32 cellular contexts compared by ENCODE assay signal in the genomic region with DNA sequence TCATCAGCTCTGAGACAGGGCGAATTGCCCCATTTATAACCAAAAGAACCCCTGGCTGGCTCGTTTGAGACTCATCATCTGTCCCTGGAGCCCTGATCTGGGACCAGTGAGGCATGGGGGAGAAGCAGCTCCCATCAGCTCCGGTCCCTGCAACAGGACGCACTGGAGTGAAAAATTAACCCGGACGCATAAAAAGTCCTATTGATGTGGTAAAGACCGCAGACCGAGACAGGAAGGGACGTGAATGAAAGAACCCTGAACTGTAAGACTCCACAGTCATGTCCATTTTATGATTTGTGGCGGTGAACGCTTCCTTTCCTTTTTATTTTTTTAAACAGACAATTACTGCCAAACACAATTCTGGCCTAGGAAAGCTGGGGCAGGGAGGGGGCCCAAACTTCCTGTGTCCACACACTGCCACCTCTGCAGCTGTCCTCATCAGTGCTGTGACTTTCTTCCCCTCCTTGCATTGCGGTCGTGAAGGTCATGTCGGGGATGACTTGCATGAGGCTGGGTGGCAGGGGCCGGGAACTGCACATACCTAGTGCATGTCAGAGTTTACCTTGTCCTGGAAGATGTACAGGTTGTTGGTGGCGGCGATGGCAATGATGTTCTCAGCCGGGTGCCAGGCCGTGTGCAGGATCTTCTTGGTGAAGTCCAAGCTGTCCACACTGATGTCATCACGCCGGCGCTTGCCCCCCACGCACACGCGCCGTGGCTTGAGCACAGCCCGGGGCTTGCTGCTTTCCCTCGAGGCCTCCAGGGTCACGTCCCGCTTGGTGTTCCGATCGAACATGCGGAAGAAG. TPM values are rescaled to one million over a fixed set of nuclear protein-coding genes. Genes with fewer than 3 reads are reported as not detected.
DNase-seq lines count a peak whose midpoint lies in the region; ATAC-seq, FAIRE-seq and TF ChIP-seq lines count a peak whose summit lies in the region.
"Had no signal": no experiment of that assay in that cellular context is flagged by ENCODE, and none has a peak within 500 bp of the region (broad histone marks: within the 10 kb centered on the region; RNA-seq: fewer than 3 reads in every experiment).

No MANE protein-coding gene starts in this region.

- no peaks in the 10 kb centered on the region for H3K23me2 ChIP-seq in H9 (ENCODE audit: insufficient read length, low read depth, low read length, poor library complexity, severe bottlenecking)

- TF ChIP-seq CTCF in H9 (conservative IDR thresholded peaks at IDR 0.05) (no peak), body of pancreas (IDR thresholded peaks at IDR 0.05) (no peak), left ventricle myocardium inferior (IDR thresholded peaks at IDR 0.05; ENCODE audit: borderline replicate concordance) (no peak)

- H3K27me3 ChIP-seq in H9 (ENCODE audit: insufficient read depth, low read length): no peaks in the 10 kb centered on the region
- no peaks in the 10 kb centered on the region for H3K27me3 ChIP-seq in body of pancreas
- H3K27me3 ChIP-seq in left ventricle myocardium inferior (ENCODE audit: low read depth): peaks cover 7% of the 10 kb centered on the region
- H3K27me3 ChIP-seq: cardiac muscle cell, testis had no signal

- H3K79me1 ChIP-seq in H9 (ENCODE audit: insufficient read depth, low read depth, low read length, poor library complexity, severe bottlenecking): no peaks in the 10 kb centered on the region

- H3K4me3 ChIP-seq in body of pancreas: no peak overlapping the region
- no peak overlapping the region for H3K4me3 ChIP-seq in left ventricle myocardium inferior
- H3K4me3 ChIP-seq: cardiac muscle cell, esophagus squamous epithelium, gastrocnemius medialis, lower lobe of right lung, pancreas, testis had no signal

- H3K9me3 ChIP-seq in H9 (ENCODE audit: control insufficient read depth, low read depth, low read length): no peaks in the 10 kb centered on the region
- H3K9me3 ChIP-seq in body of pancreas: no peaks in the 10 kb centered on the region
- peaks cover 7% of the 10 kb centered on the region for H3K9me3 ChIP-seq in left ventricle myocardium inferior (replicated peaks)
- H3K9me3 ChIP-seq: esophagus squamous epithelium, gastrocnemius medialis, pancreas, SK-N-SH, testis had no signal

- peaks cover 0 to 5% (median 3%) of the 10 kb centered on the region in 3 experiments; a peak in 4 of 7 replicates for H3K36me3 Mint-ChIP-seq in H9 (ENCODE audit: insufficient read depth in 1 of 3, low read depth in 3 of 3)
- H3K36me3 Mint-ChIP-seq in activated T-helper 17 cell treated with anti-CD3 and anti-CD28 coated beads, Interleukin-2, amount 50 U/mL, for 72 hours (ENCODE audit: low read depth): no peaks in the 10 kb centered on the region
- H3K36me3 Mint-ChIP-seq: activated naive CD4-positive, alpha-beta T cell treated with anti-CD3 and anti-CD28 coated beads, Interleukin-2, amount 50 U/mL, for 24 hours; CD14-positive monocyte had no signal

- intact Hi-C loops in body of pancreas (cut with DNase I) (no loop called here), left ventricle myocardium inferior (cut with micrococcal nuclease) (no loop called here)

- no peaks in the 10 kb centered on the region; a peak in 1 of 5 replicates for H3K9me3 Mint-ChIP-seq in H9
- H3K9me3 Mint-ChIP-seq in activated T-helper 17 cell treated with anti-CD3 and anti-CD28 coated beads, Interleukin-2, amount 50 U/mL, for 72 hours: no peaks in the 10 kb centered on the region
- H3K9me3 Mint-ChIP-seq: activated CD4-positive, alpha-beta T cell treated with anti-CD3 and anti-CD28 coated beads, Interleukin-2, amount 10 ng/mL, durations not matched to agents 7 days and 5 days; activated naive CD4-positive, alpha-beta T cell treated with anti-CD3 and anti-CD28 coated beads, Interleukin-2, amount 50 U/mL, for 24 hours; nephron progenitor cell had no signal

- H2BK12ac ChIP-seq in H9 (ENCODE audit: insufficient read length, low read depth, low read length): no peak overlapping the region

- peaks cover 1% of the 10 kb centered on the region for H3K27me3 Mint-ChIP-seq in H9 (ENCODE audit: low read depth)
- peaks cover 33% of the 10 kb centered on the region for H3K27me3 Mint-ChIP-seq in activated T-helper 17 cell treated with anti-CD3 and anti-CD28 coated beads, Interleukin-2, amount 50 U/mL, for 72 hours

- H3K4ac ChIP-seq in H9 (ENCODE audit: low read depth, low read length): no peak overlapping the region

- DNase-seq in H9 (no peak), RCC 7860 (ENCODE audit: low spot score) (peak; percentile 61), lung microvascular endothelial cell (ENCODE audit: low read depth in 2 of 2) (peak; percentile 24 to 32), body of pancreas (no peak), left ventricle myocardium inferior (no peak)
- DNase-seq: activated CD4-positive, alpha-beta T cell treated with anti-CD3 and anti-CD28 coated beads, Interleukin-2, amount 10 ng/mL, durations not matched to agents 7 days and 5 days; anterior cingulate cortex; cortex of kidney; esophagus squamous epithelium; gastrocnemius medialis; HCEC 1CT; hypothalamus; lower lobe of right lung; NCI-H510A treated with DMSO at 0.1 percent for 48 hours; nephron progenitor cell; NK-92 treated with Interleukin-12 subunit alpha and Interleukin-12 subunit beta, amount 100 ng/mL, for 24 hours; pancreas; RPMI8226; SK-N-SH; stimulated activated CD4-positive, alpha-beta T cell treated with anti-CD3 and anti-CD28 coated beads, Interleukin-12 subunit alpha, Interleukin-12 subunit beta, amount 100 ng/mL, for 4 hours; stimulated activated CD4-positive, alpha-beta T cell treated with anti-CD3 and anti-CD28 coated beads, Interleukin-4, amount 100 ng/mL, for 4 hours; stimulated activated naive CD4-positive, alpha-beta T cell treated with Interleukin-2 at 50 U/mL for 16 hours; T-helper 2 cell; testis had no signal

- H3K27ac ChIP-seq in H9 (ENCODE audit: insufficient read length, low read depth, low read length): no peak overlapping the region
- H3K27ac ChIP-seq in body of pancreas: no peak overlapping the region
- H3K27ac ChIP-seq in left ventricle myocardium inferior (replicated peaks): no peak overlapping the region
- H3K27ac ChIP-seq: cardiac muscle cell, esophagus squamous epithelium, gastrocnemius medialis, KMS-11, lower lobe of right lung, pancreas, testis had no signal

- FAIRE-seq in RCC 7860 (lab: Jason Lieb, UNC): peak; percentile 79
- FAIRE-seq: D721Med, pancreas had no signal

- no peak overlapping the region for H3T11ph ChIP-seq in H9 (ENCODE audit: low read length)

- ATAC-seq in GM18907 (IDR thresholded peaks at IDR 0.05; ENCODE audit: unreplicated experiment) (peak; percentile 60), body of pancreas (no peak)
- ATAC-seq in activated T-helper 17 cell treated with anti-CD3 and anti-CD28 coated beads, Interleukin-2, amount 50 U/mL, for 72 hours (replicated peaks): no peak
- ATAC-seq: gastrocnemius medialis, lower lobe of right lung, pancreas, right cardiac atrium had no signal

- no peak overlapping the region for H3K14ac ChIP-seq in H9 (ENCODE audit: insufficient read depth, low read length)

- H3K9ac ChIP-seq in H9 (ENCODE audit: extremely low read depth, insufficient read length, low read length): no peak overlapping the region
- H3K9ac ChIP-seq: KMS-11, SK-N-SH had no signal

- no peak overlapping the region for H4K8ac ChIP-seq in H9 (replicated peaks; ENCODE audit: insufficient read length, low read depth, low read length)

- no peak overlapping the region for H4K5ac ChIP-seq in H9 (ENCODE audit: insufficient read length, low read depth, low read length)

- no peak overlapping the region for H2AFZ ChIP-seq in H9 (ENCODE audit: low read length)

- no CpG with 5 or more reads among the region's 33 CpGs for WGBS in H9 (ENCODE audit: extremely low coverage, insufficient read length, low lambda C conversion rate)
- 50 to 72% methylated on average over 14 to 33 of the region's 33 CpGs for WGBS in body of pancreas, 2 donors

- peaks cover 13 to 18% of the 10 kb centered on the region in 2 experiments for H3K4me1 Mint-ChIP-seq in H9
- no peaks in the 10 kb centered on the region for H3K4me1 Mint-ChIP-seq in activated T-helper 17 cell treated with anti-CD3 and anti-CD28 coated beads, Interleukin-2, amount 50 U/mL, for 72 hours
- H3K4me1 Mint-ChIP-seq: activated naive CD4-positive, alpha-beta T cell treated with anti-CD3 and anti-CD28 coated beads, Interleukin-2, amount 50 U/mL, for 24 hours; CD14-positive monocyte had no signal

- no peak overlapping the region for H3K18ac ChIP-seq in H9 (ENCODE audit: insufficient read length, low read depth, low read length)

- H4K91ac ChIP-seq in H9 (ENCODE audit: insufficient read length, low read depth, low read length): no peak overlapping the region

- H2BK5ac ChIP-seq in H9 (ENCODE audit: insufficient read length, low read length): no peak overlapping the region

- H3K79me2 ChIP-seq in H9 (ENCODE audit: insufficient read depth, low read length): no peaks in the 10 kb centered on the region

- H3K27ac Mint-ChIP-seq in H9: peak overlapping the region in 2 of 3 experiments; percentile 29 to 48; a peak in 2 of 7 replicates
- H3K27ac Mint-ChIP-seq in activated T-helper 17 cell treated with anti-CD3 and anti-CD28 coated beads, Interleukin-2, amount 50 U/mL, for 72 hours: no peak overlapping the region
- H3K27ac Mint-ChIP-seq: activated CD4-positive, alpha-beta T cell treated with anti-CD3 and anti-CD28 coated beads, Interleukin-2, amount 10 ng/mL, durations not matched to agents 7 days and 5 days; activated naive CD4-positive, alpha-beta T cell treated with anti-CD3 and anti-CD28 coated beads, Interleukin-2, amount 50 U/mL, for 24 hours; CD14-positive monocyte; nephron progenitor cell had no signal

- TF ChIP-seq POLR2A in body of pancreas (IDR thresholded peaks at IDR 0.05): no peak

- no peak overlapping the region for H2AK5ac ChIP-seq in H9 (ENCODE audit: insufficient read length, low read length)

- no peak overlapping the region for H3K56ac ChIP-seq in H9 (ENCODE audit: insufficient read length, low read depth, low read length)

- H3K36me3 ChIP-seq in body of pancreas (replicated peaks in 1 of 2; ENCODE audit: insufficient read depth in 1 of 2, low read depth in 2 of 2) (no peaks in the 10 kb centered on the region), left ventricle myocardium inferior (no peaks in the 10 kb centered on the region)
- H3K36me3 ChIP-seq: cardiac muscle cell, gastrocnemius medialis, lower lobe of right lung, pancreas had no signal

- no peak overlapping the region for H3K23ac ChIP-seq in H9 (ENCODE audit: insufficient read length, low read depth, low read length)

- H3K4me1 ChIP-seq in H9 (ENCODE audit: insufficient read depth, low read length): no peaks in the 10 kb centered on the region
- H3K4me1 ChIP-seq in body of pancreas: no peaks in the 10 kb centered on the region
- peaks cover 18% of the 10 kb centered on the region for H3K4me1 ChIP-seq in left ventricle myocardium inferior
- H3K4me1 ChIP-seq: gastrocnemius medialis, pancreas, testis had no signal

- no peaks in the 10 kb centered on the region for H4K20me1 ChIP-seq in H9 (ENCODE audit: control insufficient read depth, insufficient read depth, insufficient read length)

- no peak overlapping the region for H2BK15ac ChIP-seq in H9 (ENCODE audit: low read depth, low read length)

- no peak overlapping the region for H2BK20ac ChIP-seq in H9 (ENCODE audit: low read depth, low read length, poor library complexity, severe bottlenecking)

- H3K4me2 ChIP-seq in H9 (ENCODE audit: insufficient read depth, insufficient read length, low read length): no peak overlapping the region
- H3K4me2 ChIP-seq: KMS-11, SK-N-SH had no signal

- no peak overlapping the region for H3K4me3 Mint-ChIP-seq in H9
- H3K4me3 Mint-ChIP-seq in activated T-helper 17 cell treated with anti-CD3 and anti-CD28 coated beads, Interleukin-2, amount 50 U/mL, for 72 hours: no peak overlapping the region
- H3K4me3 Mint-ChIP-seq: activated CD4-positive, alpha-beta T cell treated with anti-CD3 and anti-CD28 coated beads, Interleukin-2, amount 10 ng/mL, durations not matched to agents 7 days and 5 days; activated naive CD4-positive, alpha-beta T cell treated with anti-CD3 and anti-CD28 coated beads, Interleukin-2, amount 50 U/mL, for 24 hours; nephron progenitor cell had no signal

- no peak overlapping the region for H2BK120ac ChIP-seq in H9 (ENCODE audit: low read depth, low read length, poor library complexity, severe bottlenecking)

RNA-seq across cellular contexts. Expression of gene WFS1, which starts 53.3 kb away (rescaled TPM):
- total RNA-seq in H9 (2021) (17.5 and 18.9 TPM in 2 replicates), lung microvascular endothelial cell (42.1 and 107 TPM in 2 replicates), body of pancreas (10 to 100 TPM; 18.4 to 31.6 TPM), left ventricle myocardium inferior (104 TPM)
- 1 to 10 TPM; 1.1 to 2.6 TPM for total RNA-seq in activated T-helper 17 cell treated with anti-CD3 and anti-CD28 coated beads, Interleukin-2, amount 50 U/mL, for 72 hours

Comparison
In these comparisons a context has a peak if more than half of its experiments do, and no peak if none do; other contexts are left out.
1. DNase-seq: peak in RCC 7860 (single experiment) and lung microvascular endothelial cell (2 of 2); none in H9 (single experiment), body of pancreas (0 of 4) and left ventricle myocardium inferior (single experiment).